ENCODE assay signal across 8 cellular contexts in genomic region chr16:85659805-85660511, GRCh38. TPM values are rescaled to one million over a fixed set of nuclear protein-coding genes. Genes with fewer than 3 reads are reported as not detected.
DNase-seq lines count a peak whose midpoint lies in the region; ATAC-seq, FAIRE-seq and TF ChIP-seq lines count a peak whose summit lies in the region.

No MANE protein-coding gene starts in this region.

- H4K20me1 ChIP-seq in GM12878 (ENCODE audit: control insufficient read depth, insufficient read depth) = no peaks in the 10 kb centered on the region

- ATAC-seq in GM12878 = peak; percentile 94
- ATAC-seq in GM18868 (IDR thresholded peaks at IDR 0.05; ENCODE audit: unreplicated experiment) = no peak

- in situ Hi-C loops in GM12878 (cut with MboI) = loop anchor here (5.0 kb wide), 1 partner anchor 57 kb away; no protein-coding TSS in a partner anchor

- DNase-seq in ELF-1 (ENCODE audit: low read depth, low spot score) = peak; percentile 92
- peak; percentile 20 for DNase-seq in Jurkat, Clone E6-1 (ENCODE audit: low read depth, low spot score)
- peak; percentile 25 for DNase-seq in T1000 (lab: John Stamatoyannopoulos, UW)
- no peak for DNase-seq in GM12878 (ENCODE audit: low read depth, low spot score)
- DNase-seq in iPS DF 19.7 (ENCODE audit: low read depth, low spot score) = peak; percentile 12
- peak; percentile 41 to 54 for DNase-seq in stimulated activated CD4-positive, alpha-beta T cell treated with anti-CD3 and anti-CD28 coated beads, Interleukin-15, amount 100 ng/mL, for 48 hours (ENCODE audit: low read depth in 2 of 2)
- DNase-seq in NCI-H1930 (lab: John Stamatoyannopoulos, UW) = no peak

- RAD21 ChIA-PET in GM12878 (lab: Charles Lee; ENCODE audit: unreplicated experiment) = interaction anchor here (0.8 to 1.1 kb wide), 2 partner anchors 57 to 161 kb away, joined by 3 read pairs; no protein-coding TSS in a partner anchor

- no peak overlapping the region for H3K9ac ChIP-seq in GM12878 (ENCODE audit: control insufficient read depth, insufficient read depth, low read length)

- TF ChIP-seq CTCF in GM12878 (IDR thresholded peaks at IDR 0.05 in 2 of 3, conservative IDR thresholded peaks at IDR 0.05 in 1 of 3; ENCODE audit: control insufficient read depth in 2 of 3, extremely low read depth in 1 of 3, insufficient read depth in 1 of 3, low read depth in 3 of 3, low read length in 3 of 3) = peak; percentile 87 to 96 (median 95)

- intact Hi-C loops in GM12878 (cut with micrococcal nuclease; ENCODE audit: unreplicated experiment) = loop anchor here (1.0 to 2.0 kb wide), 2 partner anchors 58 to 99 kb away; no protein-coding TSS in a partner anchor

- no peaks in the 10 kb centered on the region for H3K27me3 ChIP-seq in GM12878 (replicated peaks in 1 of 2; ENCODE audit: control insufficient read depth in 2 of 2, insufficient read depth in 2 of 2, low read length in 1 of 2)

- no peak overlapping the region for H2AFZ ChIP-seq in GM12878 (ENCODE audit: control insufficient read depth, low read depth, low read length)

- SMC1A ChIA-PET in GM12878 (lab: Charles Lee; ENCODE audit: uncharacterized antibody, unreplicated experiment) = interaction anchor here (1.8 kb wide), 1 partner anchor 56 kb away, joined by 6 read pairs; no protein-coding TSS in a partner anchor

- CTCF ChIA-PET in GM12878 (lab: Yijun Ruan, JAX) = interaction anchor here (0.7 to 4.8 kb wide), 13 partner anchors 8 to 245 kb away, joined by 3 to 29 read pairs (median 3); partner anchors contain the start of gene GINS2

- no peak for TF ChIP-seq EP300 in GM12878 (IDR thresholded peaks at IDR 0.05; ENCODE audit: borderline replicate concordance in 1 of 2, control insufficient read depth in 1 of 2, low read depth in 2 of 2, low read length in 2 of 2)

- FAIRE-seq in GM12878 (lab: Jason Lieb, UNC) = peak; percentile 78

- H3K79me2 ChIP-seq in GM12878 (ENCODE audit: control insufficient read depth, insufficient read depth, low read length) = no peaks in the 10 kb centered on the region

- TSS peak; percentile 26 for BruUV-seq in GM12878 (replicated peaks; lab: Mats Ljungman, UMichigan)

- H3K36me3 ChIP-seq in GM12878 (ENCODE audit: control insufficient read depth in 2 of 2, insufficient read depth in 2 of 2, low read length in 1 of 2) = peaks cover 37 to 69% of the 10 kb centered on the region in 2 experiments

- TF ChIP-seq RAD21 in GM12878 (IDR thresholded peaks at IDR 0.05; ENCODE audit: insufficient read depth, low read depth, low read length) = peak; percentile 80

- no peak overlapping the region for H3K4me2 ChIP-seq in GM12878 (ENCODE audit: control insufficient read depth, insufficient read depth)

- no peaks in the 10 kb centered on the region for H3K4me1 ChIP-seq in GM12878 (ENCODE audit: control insufficient read depth, insufficient read depth, low read length)

- H3K9me3 ChIP-seq in GM12878 (replicated peaks; ENCODE audit: control insufficient read depth, insufficient read depth, low read length) = no peaks in the 10 kb centered on the region

- 68% methylated on average over 12 of the region's 12 CpGs for WGBS in GM12878 (ENCODE audit: insufficient coverage, insufficient replicate concordance, low lambda C conversion rate, missing lambda C conversion rate)

- TF ChIP-seq POLR2A in GM12878 (IDR thresholded peaks at IDR 0.05; ENCODE audit: low read depth, low read length) = no peak; the same call in 1 of the 2 replicates

- POLR2A ChIA-PET in GM12878 (lab: Charles Lee) = no interaction called here

- H3K27ac ChIP-seq in GM12878 (ENCODE audit: control insufficient read depth, insufficient read depth) = no peak overlapping the region

- no peak overlapping the region for H3K4me3 ChIP-seq in Jurkat, Clone E6-1 (ENCODE audit: low read length)
- H3K4me3 ChIP-seq in GM12878 = no peak overlapping the region

TF ChIP-seq in GM12878, 131 proteins besides CTCF, POLR2A, EP300 and RAD21:
- TF ChIP-seq CBFB (IDR thresholded peaks at IDR 0.05; ENCODE audit: low read depth) (no peak), SMC3 (IDR thresholded peaks at IDR 0.05; ENCODE audit: borderline replicate concordance, low read length) (peak; percentile 68)

RNA-seq across cellular contexts. Expression of gene GINS2, which starts 28.8 kb away (rescaled TPM):
- polyA plus RNA-seq in Jurkat, Clone E6-1 (2012; ENCODE audit: insufficient read depth, insufficient read length) = 76.8 TPM
- total RNA-seq in GM12878 (2013; cell fraction: nucleolus; rRNA removed) = 18.0 and 20.1 TPM in 2 replicates
- total RNA-seq in GM12878 (2014; rRNA removed) (42.7 and 46.4 TPM in 2 replicates), GM12878 (2014; rRNA removed; fragmentation: Illumina TruSeq; extraction: Trizol) (43.5 and 45.4 TPM in 2 replicates), GM12878 (2021) (61.2 and 67.9 TPM in 2 replicates)
- polyA plus RNA-seq in GM12878 (2011; ENCODE audit: low read depth) = 15.7 TPM
- polyA plus RNA-seq in GM12878 (2011; rRNA removed) (52.8 and 68.5 TPM in 2 replicates), GM12878 (2014; fragmentation: Illumina TruSeq; extraction: Trizol) (48.8 and 55.5 TPM in 2 replicates), GM12878 (2014; fragmentation: Nextera tagmentation; extraction: Ambion mirVana) (10 to 100 TPM; 69.4 to 90.8 TPM), GM12878 (2014; rRNA removed) (41.4 and 45.2 TPM in 2 replicates), GM12878 (2016; fragmentation: Nextera tagmentation; extraction: Ambion mirVana) (10 to 100 TPM; 74.0 to 74.9 TPM)
- 47.5 and 48.9 TPM in 2 replicates for polyA plus RNA-seq in GM12878 (2011; cell fraction: cytosol; rRNA removed)
- 25.6 and 26.6 TPM in 2 replicates for polyA plus RNA-seq in GM12878 (2011; cell fraction: nucleus; rRNA removed)
- 17.7 and 21.8 TPM in 2 replicates for polyA plus RNA-seq in GM12878 (2012)
- 22.9 and 26.8 TPM in 2 replicates for polyA minus RNA-seq in GM12878 (2011; rRNA and poly(A)+ RNA removed)
- 10.2 and 13.0 TPM in 2 replicates for polyA minus RNA-seq in GM12878 (2011; cell fraction: cytosol; rRNA and poly(A)+ RNA removed)
- polyA minus RNA-seq in GM12878 (2011; cell fraction: nucleus; rRNA and poly(A)+ RNA removed) = 9.3 and 10.8 TPM in 2 replicates

RNA-seq across cellular contexts. Expression of gene GSE1, which starts 46.8 kb away (rescaled TPM):
- polyA plus RNA-seq in Jurkat, Clone E6-1 (2012; ENCODE audit: insufficient read depth, insufficient read length) = 71.0 TPM
- total RNA-seq in GM12878 (2013; cell fraction: nucleolus; rRNA removed) = 259 and 283 TPM in 2 replicates
- total RNA-seq in GM12878 (2014; rRNA removed) = 19.1 and 19.2 TPM in 2 replicates
- total RNA-seq in GM12878 (2014; rRNA removed; fragmentation: Illumina TruSeq; extraction: Trizol) = 11.9 and 12.3 TPM in 2 replicates
- total RNA-seq in GM12878 (2021) = 49.8 and 58.7 TPM in 2 replicates
- polyA plus RNA-seq in GM12878 (2011; ENCODE audit: low read depth) = 11.7 TPM
- 16.1 and 19.8 TPM in 2 replicates for polyA plus RNA-seq in GM12878 (2011; rRNA removed)
- polyA plus RNA-seq in GM12878 (2011; cell fraction: cytosol; rRNA removed) = 15.1 and 20.5 TPM in 2 replicates
- 112 and 143 TPM in 2 replicates for polyA plus RNA-seq in GM12878 (2011; cell fraction: nucleus; rRNA removed)
- polyA plus RNA-seq in GM12878 (2012) = 23.5 and 23.9 TPM in 2 replicates
- 27.1 and 31.1 TPM in 2 replicates for polyA plus RNA-seq in GM12878 (2014; fragmentation: Illumina TruSeq; extraction: Trizol)
- polyA plus RNA-seq in GM12878 (2014; fragmentation: Nextera tagmentation; extraction: Ambion mirVana) = 1 to 10 TPM; 4.6 to 5.1 TPM
- 26.8 and 28.1 TPM in 2 replicates for polyA plus RNA-seq in GM12878 (2014; rRNA removed)
- 10 to 100 TPM; 14.6 to 17.3 TPM for polyA plus RNA-seq in GM12878 (2016; fragmentation: Nextera tagmentation; extraction: Ambion mirVana)
- 22.6 and 35.7 TPM in 2 replicates for polyA minus RNA-seq in GM12878 (2011; rRNA and poly(A)+ RNA removed)
- 19.0 and 21.0 TPM in 2 replicates for polyA minus RNA-seq in GM12878 (2011; cell fraction: cytosol; rRNA and poly(A)+ RNA removed)
- 33.7 and 54.0 TPM in 2 replicates for polyA minus RNA-seq in GM12878 (2011; cell fraction: nucleus; rRNA and poly(A)+ RNA removed)

Comparison
In these comparisons a context has a peak if more than half of its experiments do, and no peak if none do; other contexts are left out.
1. DNase-seq: peak in ELF-1 (single experiment), Jurkat, Clone E6-1 (single experiment), T1000 (single experiment), iPS DF 19.7 (single experiment) and stimulated activated CD4-positive, alpha-beta T cell treated with anti-CD3 and anti-CD28 coated beads, Interleukin-15, amount 100 ng/mL, for 48 hours (2 of 2); none in GM12878 (single experiment) and NCI-H1930 (0 of 2).